ENCODE assay signal across 8 cellular contexts in the genomic region with DNA sequence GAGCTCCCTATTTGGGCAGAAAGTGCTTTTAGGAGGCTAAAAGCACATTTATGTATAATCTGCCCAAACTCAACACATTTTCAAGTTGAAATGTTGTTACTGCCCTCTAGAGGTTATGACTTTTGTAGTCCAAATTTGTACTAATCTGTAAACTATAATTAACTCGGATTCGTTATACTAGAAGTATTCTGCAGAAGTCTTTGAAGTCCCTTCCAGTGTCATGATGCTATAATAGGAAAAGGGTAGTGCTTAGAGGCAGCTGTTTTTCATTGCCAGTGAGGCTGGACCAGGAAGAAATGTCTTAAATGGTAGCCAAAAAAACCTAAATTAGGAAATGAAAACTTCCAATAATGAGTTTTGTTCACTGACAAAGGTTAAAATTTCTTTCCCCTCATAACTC. TPM values are rescaled to one million over a fixed set of nuclear protein-coding genes. Genes with fewer than 3 reads are reported as not detected.
DNase-seq lines count a peak whose midpoint lies in the region; ATAC-seq, FAIRE-seq and TF ChIP-seq lines count a peak whose summit lies in the region.

No MANE protein-coding gene starts in this region.

- no peak for TF ChIP-seq EP300 in stomach (IDR thresholded peaks at IDR 0.05)

- H3K79me2 ChIP-seq in GM23338 (replicated peaks; ENCODE audit: insufficient read depth) = no peaks in the 10 kb centered on the region

- H3K36me3 ChIP-seq in GM23338 (ENCODE audit: insufficient read depth) (peaks cover 39% of the 10 kb centered on the region), RWPE2 (ENCODE audit: low read depth) (peaks cover 70% of the 10 kb centered on the region), stomach (peaks cover 51 to 100% (median 99%) of the 10 kb centered on the region in 4 donors)

- intact Hi-C loops in stomach (cut with DNase I; ENCODE audit: low total_unique reads) = no loop called here

- H3K27me3 Mint-ChIP-seq in GM23338 (ENCODE audit: insufficient read depth, low read depth, poor library complexity) = no peaks in the 10 kb centered on the region

- H3K4me3 ChIP-seq in GM23338 (no peak overlapping the region), RWPE2 (ENCODE audit: severe bottlenecking) (no peak overlapping the region), stomach (no peak overlapping the region)

- no peaks in the 10 kb centered on the region; the same call in 2 of the 3 replicates for H3K9me3 Mint-ChIP-seq in GM23338

- TF ChIP-seq POLR2A in stomach (IDR thresholded peaks at IDR 0.05) = no peak

- peaks cover 75% of the 10 kb centered on the region for H3K36me3 Mint-ChIP-seq in GM23338 (ENCODE audit: low read depth)

- H2AFZ ChIP-seq in GM23338 = no peak overlapping the region

- H3K27ac Mint-ChIP-seq in GM23338 = no peak overlapping the region

- H3K4me1 ChIP-seq in GM23338 (ENCODE audit: insufficient read depth) (no peaks in the 10 kb centered on the region), RWPE2 (ENCODE audit: insufficient read depth, poor library complexity, severe bottlenecking) (no peaks in the 10 kb centered on the region), stomach (peaks cover 6 to 38% (median 17%) of the 10 kb centered on the region in 4 donors)

- no peak overlapping the region for H3K27ac ChIP-seq in GM23338 (ENCODE audit: low read depth)
- H3K27ac ChIP-seq in RWPE2 (ENCODE audit: poor library complexity, severe bottlenecking) = no peak overlapping the region
- H3K27ac ChIP-seq in stomach = peak overlapping the region in 3 of 5 donors; percentile 41 to 62 (median 58)

- no peaks in the 10 kb centered on the region for H3K9me2 ChIP-seq in GM23338 (ENCODE audit: insufficient read depth)

- H4K20me1 ChIP-seq in GM23338 (replicated peaks; ENCODE audit: insufficient read depth) = peaks cover 6% of the 10 kb centered on the region; the same call in 1 of the 2 replicates

- TF ChIP-seq CTCF in GM23338 (conservative IDR thresholded peaks at IDR 0.05; ENCODE audit: low read depth in 2 of 2) (peak in 1 of 2 experiments; percentile 50; a peak in 3 of 4 replicates), RWPE2 (IDR thresholded peaks at IDR 0.05; ENCODE audit: poor library complexity, severe bottlenecking) (peak; percentile 94), stomach (IDR thresholded peaks at IDR 0.05) (peak in 2 of 7 experiments; percentile 17 to 29)

- no peak for ATAC-seq in GM23338
- ATAC-seq in RWPE2 (ENCODE audit: low read depth) = no peak

- H3K27me3 ChIP-seq in GM23338 (ENCODE audit: insufficient read depth) (no peaks in the 10 kb centered on the region), RWPE2 (ENCODE audit: insufficient read depth, poor library complexity, severe bottlenecking) (no peaks in the 10 kb centered on the region), stomach (no peaks in the 10 kb centered on the region)

- no peaks in the 10 kb centered on the region for H3K4me1 Mint-ChIP-seq in GM23338

- FAIRE-seq in HTR-8/SVneo (lab: Jason Lieb, UNC) = no peak

- peak; percentile 28 for DNase-seq in GM23338 (ENCODE audit: low spot score)
- DNase-seq in RWPE2 (ENCODE audit: low spot score) = no peak
- peak; percentile 21 for DNase-seq in foreskin melanocyte
- no peak for DNase-seq in stomach
- no peak for DNase-seq in iPS-NIHi7 (ENCODE audit: extremely low spot score)
- DNase-seq in stimulated activated CD4-positive, alpha-beta T cell treated with anti-CD3 and anti-CD28 coated beads, Interleukin-4, amount 100 ng/mL, for 4 hours = no peak
- DNase-seq in DMS79 (lab: John Stamatoyannopoulos, UW) = no peak
- no peak for DNase-seq in HTR-8/SVneo (ENCODE audit: insufficient read length, low spot score)

- WGBS in stomach, 5 donors = 17 to 44% (median 34%) methylated on average over 2 of the region's 2 CpGs

- no peaks in the 10 kb centered on the region for H3F3A ChIP-seq in GM23338 (replicated peaks; ENCODE audit: low read depth)

- no peak overlapping the region for H3K4me3 Mint-ChIP-seq in GM23338

- no peak overlapping the region for H3K4me2 ChIP-seq in GM23338

- H3K9me3 ChIP-seq in RWPE2 (ENCODE audit: severe bottlenecking) (no peaks in the 10 kb centered on the region), stomach (no peaks in the 10 kb centered on the region)

TF ChIP-seq in GM23338, 12 proteins besides CTCF, POLR2A, EP300 and RAD21 (continues in another document):
- TF ChIP-seq REST (IDR thresholded peaks at IDR 0.05; ENCODE audit: unreplicated experiment) (no peak), POLR2AphosphoS5 (IDR thresholded peaks at IDR 0.05; ENCODE audit: low read depth) (no peak), ZNF114 (CRISPR knock-in tag; IDR thresholded peaks at IDR 0.05) (no peak), EZH2 (IDR thresholded peaks at IDR 0.05; ENCODE audit: low read depth, unreplicated experiment) (no peak)

RNA-seq across cellular contexts. Expression of gene EMILIN3, which starts 44.8 kb away (rescaled TPM):
- 6.3 and 6.6 TPM in 2 replicates for total RNA-seq in GM23338 (2014; rRNA removed; shearing (Covaris generic))
- polyA plus RNA-seq in GM23338 (2016; fragmentation: Nextera tagmentation; extraction: Ambion mirVana) = 0.53 and 0.56 TPM in 2 replicates
- total RNA-seq in stomach = 1 to 10 TPM; 1.4 to 4.0 (median 2.9) TPM
- under 1 TPM in 2 of 3 donors, not detected in 1; 0.37 to 0.90 TPM for polyA plus RNA-seq in stomach

Comparison
In these comparisons a context has a peak if more than half of its experiments do, and no peak if none do; other contexts are left out.
1. DNase-seq: peak in GM23338 (single experiment) and foreskin melanocyte (single experiment); none in RWPE2 (single experiment), stomach (single experiment), iPS-NIHi7 (single experiment), stimulated activated CD4-positive, alpha-beta T cell treated with anti-CD3 and anti-CD28 coated beads, Interleukin-4, amount 100 ng/mL, for 4 hours (0 of 2), DMS79 (single experiment) and HTR-8/SVneo (single experiment).
2. H3K27ac ChIP-seq: peak in stomach (3 of 5); none in GM23338 (single experiment) and RWPE2 (single experiment).